Comparison of ENCODE assay signal across 7 cellular contexts in genomic region chr4:1711906-1712215, GRCh38. TPM values are rescaled to one million over a fixed set of nuclear protein-coding genes. Genes with fewer than 3 reads are reported as not detected.
DNase-seq lines count a peak whose midpoint lies in the region; ATAC-seq and TF ChIP-seq lines count a peak whose summit lies in the region.

No MANE protein-coding gene starts in this region.

- H3K27ac Mint-ChIP-seq in naive thymus-derived CD8-positive, alpha-beta T cell, result peak overlapping the region in 3 of 10 donors; percentile 90 to 97 (median 96)

- H3F3A ChIP-seq in MM.1S (ENCODE audit: insufficient read depth, low read length), result peaks cover 16% of the 10 kb centered on the region

- H3K4me3 ChIP-seq in MM.1S (ENCODE audit: low read length) (peak overlapping the region; percentile 95), duodenal mucosa (ENCODE audit: low read depth in 1 of 2, low read length in 2 of 2) (peak overlapping the region; percentile 97 to 99)

- TF ChIP-seq CTCF in MM.1S (IDR thresholded peaks at IDR 0.05; ENCODE audit: low read length), result no peak

- H3K9me3 ChIP-seq in MM.1S (replicated peaks; ENCODE audit: insufficient read depth, low read length) (no peaks in the 10 kb centered on the region), duodenal mucosa (ENCODE audit: control insufficient read depth in 1 of 2, low read length in 2 of 2) (no peaks in the 10 kb centered on the region)

- peaks cover 20 to 76% (median 58%) of the 10 kb centered on the region in 4 donors for H3K4me1 Mint-ChIP-seq in naive thymus-derived CD8-positive, alpha-beta T cell

- H3K36me3 ChIP-seq in MM.1S (replicated peaks; ENCODE audit: insufficient read depth, low read length) (no peaks in the 10 kb centered on the region), duodenal mucosa (ENCODE audit: control insufficient read depth in 1 of 2, insufficient read depth in 2 of 2, low read length in 2 of 2) (peaks cover 5 to 14% of the 10 kb centered on the region in 2 donors)

- peaks cover 0 to 17% (median 0%) of the 10 kb centered on the region in 3 donors for H3K36me3 Mint-ChIP-seq in naive thymus-derived CD8-positive, alpha-beta T cell

- peak; percentile 22 for ATAC-seq in GM21360 (IDR thresholded peaks at IDR 0.05; ENCODE audit: unreplicated experiment)
- peak; percentile 36 to 43 for ATAC-seq in naive thymus-derived CD8-positive, alpha-beta T cell

- no peaks in the 10 kb centered on the region for H3K27me3 Mint-ChIP-seq in naive thymus-derived CD8-positive, alpha-beta T cell

- H3K27me3 ChIP-seq in MM.1S (replicated peaks; ENCODE audit: insufficient read depth, low read length), result no peaks in the 10 kb centered on the region
- no peaks in the 10 kb centered on the region for H3K27me3 ChIP-seq in duodenal mucosa (ENCODE audit: control insufficient read depth in 1 of 2, insufficient read depth in 2 of 2, low read length in 2 of 2)

- H3K9me2 ChIP-seq in MM.1S (replicated peaks; ENCODE audit: insufficient read depth, low read length), result no peaks in the 10 kb centered on the region

- peak overlapping the region; percentile 99 for H3K9ac ChIP-seq in MM.1S (ENCODE audit: low read length)
- H3K9ac ChIP-seq in duodenal mucosa (ENCODE audit: low read depth in 1 of 2, low read length in 2 of 2), result peak overlapping the region; percentile 87 to 98

- peaks cover 34% of the 10 kb centered on the region for H4K20me1 ChIP-seq in MM.1S (ENCODE audit: insufficient read depth, low read length)

- H3K4me2 ChIP-seq in MM.1S (ENCODE audit: low read depth, low read length), result peak overlapping the region; percentile 74; the same call in 1 of the 2 replicates

- peak overlapping the region; percentile 16 for H2AFZ ChIP-seq in MM.1S (ENCODE audit: low read length)

- peak overlapping the region; percentile 100; the same call in 1 of the 2 replicates for H3K27ac ChIP-seq in MM.1S (ENCODE audit: low read length)
- H3K27ac ChIP-seq in duodenal mucosa (ENCODE audit: low read depth, low read length), result peak overlapping the region; percentile 99

- POLR2A ChIA-PET in naive thymus-derived CD8-positive, alpha-beta T cell (lab: Charles Lee), result interaction anchor here (0.9 to 3.8 kb wide), 13 partner anchors 8 to 463 kb away, joined by 3 to 124 read pairs (median 6); partner anchors contain the start of genes CTBP1, FAM53A, NELFA and NSD2

- peaks cover 90% of the 10 kb centered on the region for H3K79me2 ChIP-seq in MM.1S (ENCODE audit: low read length)

- H3K9me3 Mint-ChIP-seq in naive thymus-derived CD8-positive, alpha-beta T cell, result no peaks in the 10 kb centered on the region

- DNase-seq in MM.1S, result no peak
- DNase-seq in naive thymus-derived CD8-positive, alpha-beta T cell, result no peak
- DNase-seq in NCI-H345 (lab: John Stamatoyannopoulos, UW), result no peak
- DNase-seq in SHP77 treated with DMSO at 0.1 percent for 48 hours (lab: John Stamatoyannopoulos, UW), result no peak
- no peak for DNase-seq in DMS114 treated with DMSO at 0.1 percent for 48 hours (lab: John Stamatoyannopoulos, UW; ENCODE audit: unreplicated experiment)

- peaks cover 13% of the 10 kb centered on the region for H3K4me1 ChIP-seq in MM.1S (ENCODE audit: low read length)
- peaks cover 4 to 49% of the 10 kb centered on the region in 2 donors for H3K4me1 ChIP-seq in duodenal mucosa (ENCODE audit: control insufficient read depth in 1 of 2, insufficient read depth in 2 of 2, low read length in 2 of 2)

- peak overlapping the region in 6 of 10 donors; percentile 87 to 92 (median 92) for H3K4me3 Mint-ChIP-seq in naive thymus-derived CD8-positive, alpha-beta T cell

RNA-seq across cellular contexts. Expression of gene SLBP, which starts 0.3 kb away (rescaled TPM):
- 10 to 100 TPM; 32.5 to 33.9 TPM for total RNA-seq in naive thymus-derived CD8-positive, alpha-beta T cell
- 10 to 100 TPM; 42.6 to 49.3 (median 46.6) TPM for polyA plus RNA-seq in naive thymus-derived CD8-positive, alpha-beta T cell

RNA-seq across cellular contexts. Expression of gene TMEM129, which starts 9.3 kb away (rescaled TPM):
- total RNA-seq in naive thymus-derived CD8-positive, alpha-beta T cell, result 10 to 100 TPM; 34.0 to 35.2 TPM
- polyA plus RNA-seq in naive thymus-derived CD8-positive, alpha-beta T cell, result 10 to 100 TPM; 26.9 to 41.7 (median 28.4) TPM

RNA-seq across cellular contexts. Expression of gene TACC3, which starts 9.5 kb away (rescaled TPM):
- 100 to 1,000 TPM; 145 to 150 TPM for total RNA-seq in naive thymus-derived CD8-positive, alpha-beta T cell
- polyA plus RNA-seq in naive thymus-derived CD8-positive, alpha-beta T cell, result 10 to 100 TPM; 38.7 to 91.6 (median 61.2) TPM

RNA-seq across cellular contexts. Expression of gene FAM53A, which starts 27.7 kb away (rescaled TPM):
- 1 to 10 TPM; 1.1 to 1.3 TPM for total RNA-seq in naive thymus-derived CD8-positive, alpha-beta T cell
- 1 to 10 TPM in 2 of 3 donors, under 1 TPM in 1; 0.64 to 1.7 (median 1.2) TPM for polyA plus RNA-seq in naive thymus-derived CD8-positive, alpha-beta T cell
